ENCODE assay signal across 8 cellular contexts in genomic region chr1:182602945-182603645, GRCh38. TPM values are rescaled to one million over a fixed set of nuclear protein-coding genes. Genes with fewer than 3 reads are reported as not detected.
DNase-seq lines count a peak whose midpoint lies in the region; ATAC-seq and TF ChIP-seq lines count a peak whose summit lies in the region.

No MANE protein-coding gene starts in this region.

- DNase-seq in GM06990 (ENCODE audit: extremely low read depth, insufficient read length) (no peak), NB4 (ENCODE audit: low read depth) (peak; percentile 61), dorsolateral prefrontal cortex (no peak), sciatic nerve (ENCODE audit: low spot score) (no peak), NCI-H524 treated with DMSO at 0.1 percent for 48 hours (lab: John Stamatoyannopoulos, UW) (no peak), cerebellar cortex (ENCODE audit: low spot score) (no peak), mucosa of descending colon (no peak)

- no peak for TF ChIP-seq POLR2A in NB4 (IDR thresholded peaks at IDR 0.05; ENCODE audit: extremely low read depth, insufficient read length)

- no peak for TF ChIP-seq CTCF in GM06990 (IDR thresholded peaks at IDR 0.05; ENCODE audit: insufficient read depth, low read length, poor library complexity, severe bottlenecking)
- TF ChIP-seq CTCF in NB4 (IDR thresholded peaks at IDR 0.05; ENCODE audit: low read depth, low read length) = no peak
- TF ChIP-seq CTCF in dorsolateral prefrontal cortex (IDR thresholded peaks at IDR 0.05 in 54 of 56, conservative IDR thresholded peaks at IDR 0.05 in 2 of 56; ENCODE audit: low read depth in 1 of 56, partially characterized antibody in 56 of 56) = no peak
- TF ChIP-seq CTCF in mucosa of descending colon (IDR thresholded peaks at IDR 0.05) = no peak

- H3K4me3 ChIP-seq in GM06990 (replicated peaks; ENCODE audit: low read depth, low read length) (peak overlapping the region; percentile 87), NB4 (ENCODE audit: low read depth, low read length) (peak overlapping the region; percentile 95), dorsolateral prefrontal cortex (peak overlapping the region in 58 of 59 donors; percentile 17 to 76 (median 60)), mucosa of descending colon (no peak overlapping the region)

- H3K27me3 ChIP-seq in GM06990 (replicated peaks; ENCODE audit: control insufficient read depth, insufficient read depth, low read length) = no peaks in the 10 kb centered on the region
- peaks cover 0 to 5% (median 0%) of the 10 kb centered on the region in 45 donors for H3K27me3 ChIP-seq in dorsolateral prefrontal cortex

- H3K36me3 ChIP-seq in GM06990 (ENCODE audit: control insufficient read depth, insufficient read depth, low read length) (peaks cover 29% of the 10 kb centered on the region), mucosa of descending colon (ENCODE audit: low read depth) (no peaks in the 10 kb centered on the region)

- ATAC-seq in sciatic nerve (peak; percentile 31), GM21786 (IDR thresholded peaks at IDR 0.05; ENCODE audit: unreplicated experiment) (no peak), mucosa of descending colon (no peak)

- H3K9me3 ChIP-seq in mucosa of descending colon = no peaks in the 10 kb centered on the region

- intact Hi-C loops in dorsolateral prefrontal cortex (cut with DNase I) (loop anchor here (2.0 to 10.0 kb wide), 5 partner anchors 59 to 518 kb away; partner anchors contain the start of gene GLUL (in 1 of the 2)), sciatic nerve (cut with DNase I) (no loop called here), mucosa of descending colon (cut with DNase I, micrococcal nuclease) (no loop called here)

- H3K27ac ChIP-seq in dorsolateral prefrontal cortex = peak overlapping the region in 8 of 59 donors; percentile 5 to 53 (median 24)

- peaks cover 10% of the 10 kb centered on the region for H3K4me1 ChIP-seq in mucosa of descending colon (ENCODE audit: low read depth)

RNA-seq across cellular contexts. Expression of gene RGS16, which starts 1.1 kb away (rescaled TPM):
- total RNA-seq in dorsolateral prefrontal cortex = 10 to 100 TPM in 14 of 120 experiments, 1 to 10 TPM in 106; 1.0 to 20.8 (median 3.8) TPM
- total RNA-seq in sciatic nerve = 14.1 TPM
- 1 to 10 TPM in 2 of 3 donors, under 1 TPM in 1; 0.61 to 2.3 (median 1.3) TPM for total RNA-seq in mucosa of descending colon

RNA-seq across cellular contexts. Expression of gene RNASEL, which starts 14.0 kb away (rescaled TPM):
- total RNA-seq in dorsolateral prefrontal cortex = 10 to 100 TPM in 1 of 120 experiments, 1 to 10 TPM in 119; 3.9 to 10.1 (median 7.3) TPM
- total RNA-seq in sciatic nerve = 11.6 TPM
- 10 to 100 TPM; 14.3 to 23.9 (median 16.3) TPM for total RNA-seq in mucosa of descending colon

Comparison
In these comparisons a context has a peak if more than half of its experiments do, and no peak if none do; other contexts are left out.
1. intact Hi-C loops: an anchor here in dorsolateral prefrontal cortex (2.0 to 10.0 kb wide); none called in sciatic nerve and mucosa of descending colon.